ENCODE assay signal across 25 cellular contexts in the genomic region with DNA sequence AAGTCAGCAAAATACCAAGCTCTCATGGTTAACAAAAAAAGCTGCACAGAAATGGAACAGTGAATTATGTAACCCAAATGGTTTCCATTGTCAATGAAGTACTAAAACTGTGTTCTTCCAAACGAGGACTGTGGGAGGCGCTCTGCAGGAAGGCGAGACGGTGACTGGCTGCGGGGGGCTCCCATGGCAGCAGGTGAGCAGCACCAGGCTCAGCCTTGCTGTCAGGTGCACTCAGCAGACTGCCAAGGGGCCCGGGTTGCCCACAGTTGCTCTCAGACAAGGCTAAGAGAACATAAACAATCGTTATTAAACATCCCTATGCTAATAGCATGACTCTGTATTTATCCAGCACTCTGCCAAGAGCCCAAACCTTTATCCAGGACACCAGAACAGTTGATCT.
"Had no signal": no experiment of that assay in that cellular context is flagged by ENCODE, and none has a peak within 500 bp of the region (broad histone marks: within the 10 kb centered on the region; RNA-seq: fewer than 3 reads in every experiment).

No MANE protein-coding gene starts in this region.

- DNase-seq: activated CD4-positive, alpha-beta memory T cell treated with anti-CD3 and anti-CD28 coated beads for 36 hours; activated CD4-positive, alpha-beta T cell treated with anti-CD3 and anti-CD28 coated beads for 4 hours; activated CD4-positive, CD25-positive, alpha-beta regulatory T cell; activated naive CD4-positive, alpha-beta T cell treated with Interleukin-2 at 50 U/mL for 16 hours; activated naive CD8-positive, alpha-beta T cell treated with anti-CD3 and anti-CD28 coated beads for 36 hours; activated T-cell treated with anti-CD3 and anti-CD28 coated beads, Interleukin-2, amount 50 U/mL, for 48 hours; central memory CD4-positive, alpha-beta T cell; colonic mucosa; dorsolateral prefrontal cortex; esophagus squamous epithelium; gastrocnemius medialis; head of caudate nucleus; hypothalamus; left cardiac atrium; midbrain; natural killer cell; retina; sigmoid colon; stimulated activated CD4-positive, alpha-beta T cell treated with anti-CD3 and anti-CD28 coated beads, Interleukin-15, amount 100 ng/mL, for 24 hours; stomach; transverse colon; uterus had no signal

- H3K4me3 Mint-ChIP-seq: activated CD4-positive, alpha-beta memory T cell treated with anti-CD3 and anti-CD28 coated beads for 36 hours; activated naive CD8-positive, alpha-beta T cell treated with anti-CD3 and anti-CD28 coated beads for 36 hours; natural killer cell; stimulated activated memory B cell treated with anti-CD40 and anti-IgM and Interleukin-4, amounts not matched to agents 10 μg/mL and 1 μg/mL and 100 μg/mL, for 72 hours had no signal

- H3K36me3 Mint-ChIP-seq: natural killer cell had no signal

- H3K27ac ChIP-seq: colonic mucosa, esophagus squamous epithelium, gastrocnemius medialis, sigmoid colon, stomach, suprapubic skin, transverse colon, uterus had no signal

- H3K4me1 Mint-ChIP-seq: activated naive CD8-positive, alpha-beta T cell treated with anti-CD3 and anti-CD28 coated beads for 36 hours; natural killer cell; stimulated activated memory B cell treated with anti-CD40 and anti-IgM and Interleukin-4, amounts not matched to agents 10 μg/mL and 1 μg/mL and 100 μg/mL, for 72 hours had no signal

- H3K27me3 Mint-ChIP-seq: progenitor cell of endocrine pancreas had no signal

- H3K27ac Mint-ChIP-seq: activated CD4-positive, alpha-beta memory T cell treated with anti-CD3 and anti-CD28 coated beads for 36 hours; activated naive CD8-positive, alpha-beta T cell treated with anti-CD3 and anti-CD28 coated beads for 36 hours; natural killer cell; progenitor cell of endocrine pancreas; stimulated activated memory B cell treated with anti-CD40 and anti-IgM and Interleukin-4, amounts not matched to agents 10 μg/mL and 1 μg/mL and 100 μg/mL, for 72 hours had no signal
